8 cellular contexts compared by ENCODE assay signal in the genomic region with DNA sequence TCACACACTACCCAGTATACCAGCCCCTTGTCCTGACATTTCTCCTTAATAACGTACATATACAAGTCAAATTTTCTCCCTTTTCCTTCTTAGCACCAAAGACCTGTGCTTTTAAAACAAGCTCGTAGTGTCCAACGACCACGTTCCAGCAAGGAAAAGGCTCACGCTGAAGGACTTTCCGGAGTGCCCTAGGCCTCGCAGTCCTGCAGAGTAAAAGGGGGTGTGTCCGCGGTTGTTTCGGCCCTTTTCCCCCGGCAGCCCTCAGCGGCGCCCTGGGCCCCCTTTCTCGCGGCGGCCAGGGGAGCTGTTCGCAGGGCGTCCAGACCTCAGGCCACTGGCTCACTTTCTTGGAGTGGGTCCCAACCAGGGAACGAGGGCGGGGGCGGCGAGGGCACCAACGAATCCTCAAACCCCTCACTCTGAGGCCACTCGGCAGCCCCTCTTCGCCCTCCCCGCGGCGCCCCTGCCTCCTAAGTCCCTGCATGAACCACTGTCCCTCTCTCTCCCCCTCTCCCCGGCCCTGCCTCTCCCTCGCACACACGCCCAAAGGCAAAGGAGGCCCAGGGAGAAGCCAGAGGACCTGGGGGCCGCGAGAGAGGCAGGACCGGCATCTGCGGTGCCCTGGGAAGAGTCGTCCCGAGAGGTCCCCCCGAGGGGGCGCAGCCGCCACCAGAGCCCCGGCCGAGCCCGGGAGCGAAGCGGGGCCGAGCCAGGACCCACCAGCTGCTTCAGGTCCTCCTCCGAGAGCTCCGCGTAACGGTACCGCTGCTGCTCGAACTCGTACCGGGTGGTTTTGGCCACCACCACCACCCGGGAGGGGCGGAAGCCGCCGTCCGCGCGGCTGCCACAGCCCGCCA. TPM values are rescaled to one million over a fixed set of nuclear protein-coding genes. Genes with fewer than 3 reads are reported as not detected.
DNase-seq lines count a peak whose midpoint lies in the region; ATAC-seq, FAIRE-seq and TF ChIP-seq lines count a peak whose summit lies in the region.

No MANE protein-coding gene starts in this region.

- peak overlapping the region; percentile 77 for H3K4me3 Mint-ChIP-seq in WTC11

- POLR2A ChIA-PET in WTC11 (lab: Charles Lee), result interaction anchor here (0.6 to 1.6 kb wide), 7 partner anchors 20 to 450 kb away, joined by 3 to 5 read pairs (median 4); partner anchors contain the start of genes LMBRD2 and SKP2

- no peaks in the 10 kb centered on the region for H3K36me3 ChIP-seq in kidney (ENCODE audit: control insufficient read depth in 1 of 2, insufficient read depth in 2 of 2, low read length in 2 of 2)

- no peaks in the 10 kb centered on the region for H3K9me3 Mint-ChIP-seq in WTC11

- peak overlapping the region; percentile 77 to 78 for H3K4me3 ChIP-seq in kidney (ENCODE audit: low read length in 2 of 2)

- peaks cover 25% of the 10 kb centered on the region for H3K4me1 Mint-ChIP-seq in WTC11

- H3K36me3 Mint-ChIP-seq in WTC11, result no peaks in the 10 kb centered on the region

- no peak for TF ChIP-seq CTCF in WTC11 (IDR thresholded peaks at IDR 0.05)
- no peak for TF ChIP-seq CTCF in kidney (IDR thresholded peaks at IDR 0.05; ENCODE audit: borderline replicate concordance, extremely low read depth, insufficient read depth)

- intact Hi-C loops in kidney (cut with DNase I), result no loop called here

- no peak for FAIRE-seq in kidney (lab: Jason Lieb, UNC)

- peak overlapping the region; percentile 80 to 98 for H3K9ac ChIP-seq in kidney (ENCODE audit: low read length in 2 of 2)

- CTCF ChIA-PET in WTC11 (lab: Charles Lee), result interaction anchor here (0.7 to 2.4 kb wide), 20 partner anchors 10 to 455 kb away, joined by 3 to 23 read pairs (median 5); partner anchors contain the start of genes LMBRD2, RANBP3L, SKP2 and UGT3A2

- ATAC-seq in HG02759 (IDR thresholded peaks at IDR 0.05; ENCODE audit: unreplicated experiment) (peak; percentile 32), WTC11 (peak; percentile 58)

- no peak overlapping the region for H3K27ac Mint-ChIP-seq in WTC11

- DNase-seq in NCI-H146 (lab: John Stamatoyannopoulos, UW) (peak; percentile 61), NCI-H146 treated with DMSO at 0.1 percent for 48 hours (lab: John Stamatoyannopoulos, UW; ENCODE audit: unreplicated experiment) (no peak), NCI-H1092 (lab: John Stamatoyannopoulos, UW) (peak; percentile 21), WTC11 (ENCODE audit: low spot score) (peak; percentile 70), cerebellum (ENCODE audit: low spot score) (peak; percentile 24), kidney (peak; percentile 88)
- DNase-seq in stimulated activated CD4-positive, alpha-beta T cell treated with anti-CD3 and anti-CD28 coated beads, Interleukin-12 subunit alpha, Interleukin-12 subunit beta, amount 100 ng/mL, for 4 hours, result peak; percentile 34

- peak overlapping the region; percentile 92 to 93 for H3K27ac ChIP-seq in kidney (ENCODE audit: low read depth in 2 of 2, low read length in 2 of 2)

- H3K27me3 Mint-ChIP-seq in WTC11 (ENCODE audit: low read depth), result peaks cover 30% of the 10 kb centered on the region

- peaks cover 13 to 22% of the 10 kb centered on the region in 2 donors for H3K4me1 ChIP-seq in kidney (ENCODE audit: control insufficient read depth in 1 of 2, insufficient read depth in 1 of 2, low read depth in 1 of 2, low read length in 2 of 2)

- H3K9me3 ChIP-seq in kidney (ENCODE audit: control insufficient read depth in 1 of 2, low read length in 2 of 2), result no peaks in the 10 kb centered on the region

TF ChIP-seq in WTC11, 78 proteins besides CTCF, POLR2A, EP300 and RAD21 (continues in another document):
- TF ChIP-seq NR3C1 (CRISPR knock-in tag; conservative IDR thresholded peaks at IDR 0.05; ENCODE audit: low read depth) (no peak), E2F1 (CRISPR knock-in tag; IDR thresholded peaks at IDR 0.05) (0 out of 2 replicates have a peak, but pooled peaks have one; percentile 39), ZNF317 (CRISPR knock-in tag; IDR thresholded peaks at IDR 0.05; ENCODE audit: borderline replicate concordance, low read depth) (0 out of 2 replicates have a peak, but pooled peaks have one; percentile 4), CDX4 (CRISPR knock-in tag; IDR thresholded peaks at IDR 0.05; ENCODE audit: borderline replicate concordance) (no peak), MXD4 (CRISPR knock-in tag; IDR thresholded peaks at IDR 0.05; ENCODE audit: borderline replicate concordance) (no peak), FOXK1 (CRISPR knock-in tag; IDR thresholded peaks at IDR 0.05) (no peak), RELA (CRISPR knock-in tag; IDR thresholded peaks at IDR 0.05; ENCODE audit: borderline replicate concordance) (no peak), FOXP4 (CRISPR knock-in tag; IDR thresholded peaks at IDR 0.05) (0 out of 2 replicates have a peak, but pooled peaks have one; percentile 27), IRF2 (CRISPR knock-in tag; IDR thresholded peaks at IDR 0.05; ENCODE audit: borderline replicate concordance, low read depth) (no peak), ELF4 (CRISPR knock-in tag; IDR thresholded peaks at IDR 0.05; ENCODE audit: low read depth) (no peak), TCF7 (CRISPR knock-in tag; IDR thresholded peaks at IDR 0.05; ENCODE audit: low read depth) (no peak), TEAD1 (CRISPR knock-in tag; IDR thresholded peaks at IDR 0.05) (0 out of 2 replicates have a peak, but pooled peaks have one; percentile 29), ESRRA (CRISPR knock-in tag; IDR thresholded peaks at IDR 0.05; ENCODE audit: borderline replicate concordance) (no peak), CREM (CRISPR knock-in tag; IDR thresholded peaks at IDR 0.05) (0 out of 2 replicates have a peak, but pooled peaks have one; percentile 50), ZNF396 (CRISPR knock-in tag; IDR thresholded peaks at IDR 0.05; ENCODE audit: borderline replicate concordance) (no peak), ZNF512 (CRISPR knock-in tag; IDR thresholded peaks at IDR 0.05; ENCODE audit: borderline replicate concordance) (no peak)

RNA-seq across cellular contexts. Expression of gene NADK2, which starts 0.7 kb away (rescaled TPM):
- total RNA-seq in WTC11 (2021), result 11.7 to 18.2 TPM (median 17.0 TPM) in 3 replicates
- 43.1 TPM for total RNA-seq in cerebellum
- total RNA-seq in kidney, result 27.9 TPM
- polyA plus RNA-seq in kidney (ENCODE audit: insufficient read depth, low read depth, low replicate concordance), result 15.4 TPM
